24 cellular contexts compared by ENCODE assay signal in genomic region chr6:854405-855073, GRCh38.
DNase-seq lines count a peak whose midpoint lies in the region; ATAC-seq and TF ChIP-seq lines count a peak whose summit lies in the region.
"Had no signal": no experiment of that assay in that cellular context is flagged by ENCODE, and none has a peak within 500 bp of the region (broad histone marks: within the 10 kb centered on the region; RNA-seq: fewer than 3 reads in every experiment).

No MANE protein-coding gene starts in this region.

- H4K91ac ChIP-seq in IMR-90 (ENCODE audit: insufficient read depth, low read depth, low read length) = no peak overlapping the region

- H3K4me3 ChIP-seq in BJ (ENCODE audit: low read depth, low read length) (peak overlapping the region; percentile 9; the same call in 1 of the 2 replicates), IMR-90 (ENCODE audit: insufficient read depth, low read depth, low read length) (peak overlapping the region; percentile 26; the same call in 1 of the 2 replicates)
- H3K4me3 ChIP-seq in effector memory CD4-positive, alpha-beta T cell (ENCODE audit: insufficient read depth, low read depth, low read length, poor library complexity, severe bottlenecking) = no peak overlapping the region
- H3K4me3 ChIP-seq: dorsolateral prefrontal cortex, tibial nerve had no signal

- dilution Hi-C loops in IMR-90 (cut with HindIII; ENCODE audit: low sequenced_read_pairs, unreplicated experiment) = no loop called here

- TF ChIP-seq CTCF in BJ (IDR thresholded peaks at IDR 0.05; ENCODE audit: insufficient read depth, low read depth, low read length) (no peak), IMR-90 (conservative IDR thresholded peaks at IDR 0.05; ENCODE audit: low read depth, low read length) (no peak), nephron (IDR thresholded peaks at IDR 0.05; ENCODE audit: unreplicated experiment in 3 of 3) (no peak)

- no peak overlapping the region for H2BK15ac ChIP-seq in IMR-90 (ENCODE audit: low read depth, low read length)

- no peak overlapping the region for H2BK5ac ChIP-seq in IMR-90 (ENCODE audit: low read depth, low read length, poor library complexity, severe bottlenecking)

- H3K9me3 Mint-ChIP-seq in nephron = peaks cover 8% of the 10 kb centered on the region
- H3K9me3 Mint-ChIP-seq in activated naive CD4-positive, alpha-beta T cell treated with anti-CD3 and anti-CD28 coated beads for 36 hours = peaks cover 2% of the 10 kb centered on the region
- H3K9me3 Mint-ChIP-seq: activated naive CD8-positive, alpha-beta T cell treated with anti-CD3 and anti-CD28 coated beads, Interleukin-2, amount 10 ng/mL, durations not matched to agents 7 days and 5 days had no signal

- peaks cover 21% of the 10 kb centered on the region for H3K4me1 Mint-ChIP-seq in nephron
- H3K4me1 Mint-ChIP-seq in activated naive CD4-positive, alpha-beta T cell treated with anti-CD3 and anti-CD28 coated beads for 36 hours (ENCODE audit: low read depth) = no peaks in the 10 kb centered on the region
- H3K4me1 Mint-ChIP-seq: activated CD4-positive, alpha-beta T cell treated with anti-CD3 and anti-CD28 coated beads for 36 hours; activated naive CD8-positive, alpha-beta T cell treated with anti-CD3 and anti-CD28 coated beads, Interleukin-2, amount 10 ng/mL, durations not matched to agents 7 days and 5 days; activated T-helper 17 cell treated with anti-CD3 and anti-CD28 coated beads, Interleukin-2, amount 50 U/mL, for 72 hours; stimulated activated naive CD8-positive, alpha-beta T cell treated with anti-CD3 and anti-CD28 coated beads, Interleukin-15, amount 100 ng/mL, for 72 hours had no signal

- H2BK20ac ChIP-seq in IMR-90 (ENCODE audit: low read depth, low read length) = no peak overlapping the region

- no peak overlapping the region for H4K5ac ChIP-seq in IMR-90 (ENCODE audit: low read depth, low read length)

- H3K4me3 Mint-ChIP-seq in nephron = peak overlapping the region in 2 of 3 experiments; percentile 39 to 64
- no peak overlapping the region for H3K4me3 Mint-ChIP-seq in activated naive CD4-positive, alpha-beta T cell treated with anti-CD3 and anti-CD28 coated beads for 36 hours
- H3K4me3 Mint-ChIP-seq: activated CD4-positive, alpha-beta T cell treated with anti-CD3 and anti-CD28 coated beads for 36 hours; activated naive CD8-positive, alpha-beta T cell treated with anti-CD3 and anti-CD28 coated beads, Interleukin-2, amount 10 ng/mL, durations not matched to agents 7 days and 5 days; activated T-helper 17 cell treated with anti-CD3 and anti-CD28 coated beads, Interleukin-2, amount 50 U/mL, for 72 hours; stimulated activated naive CD8-positive, alpha-beta T cell treated with anti-CD3 and anti-CD28 coated beads, Interleukin-15, amount 100 ng/mL, for 72 hours had no signal

- H3K18ac ChIP-seq in IMR-90 (ENCODE audit: low read depth, low read length) = no peak overlapping the region

- 17% methylated on average over 3 of the region's 12 CpGs; no CpG with 5 or more reads in 1 of the 2 experiments for WGBS in IMR-90 (ENCODE audit: extremely low coverage in 2 of 2, insufficient read length in 1 of 2), 2 experiments

- H2AK9ac ChIP-seq in IMR-90 (replicated peaks; ENCODE audit: low read depth, low read length, poor library complexity) = no peak overlapping the region

- POLR2A ChIA-PET in BJ (lab: Charles Lee) (interaction anchor here (0.6 kb wide), 1 partner anchor 184 kb away, joined by 3 read pairs; no protein-coding TSS in a partner anchor), IMR-90 (lab: Charles Lee; ENCODE audit: unreplicated experiment) (no interaction called here)

- peak overlapping the region; percentile 71 for H3K4me2 ChIP-seq in IMR-90 (ENCODE audit: low read depth, low read length)

- no peak overlapping the region for H4K8ac ChIP-seq in IMR-90 (ENCODE audit: low read depth in 2 of 2, low read length in 2 of 2)

- DNase-seq in BJ (ENCODE audit: low read depth) (peak; percentile 13), IMR-90 (peak; percentile 37), epidermal melanocyte (ENCODE audit: insufficient read length, low spot score) (peak; percentile 31), hepatic stellate cell (ENCODE audit: low spot score) (no peak)
- no peak for DNase-seq in activated naive CD4-positive, alpha-beta T cell treated with anti-CD3 and anti-CD28 coated beads for 36 hours
- DNase-seq in effector memory CD4-positive, alpha-beta T cell = no peak
- DNase-seq: activated CD4-positive, alpha-beta T cell treated with anti-CD3 and anti-CD28 coated beads for 36 hours; activated naive CD8-positive, alpha-beta T cell treated with anti-CD3 and anti-CD28 coated beads, Interleukin-2, amount 10 ng/mL, durations not matched to agents 7 days and 5 days; COR-L47; dorsolateral prefrontal cortex; left cardiac atrium; NCI-H146; NCI-H2171; NCI-H526 treated with DMSO at 0.1 percent for 48 hours; stimulated activated CD4-positive, alpha-beta T cell treated with anti-CD3 and anti-CD28 coated beads, Interleukin-4, amount 100 ng/mL, for 4 hours; stimulated activated naive CD8-positive, alpha-beta T cell treated with anti-CD3 and anti-CD28 coated beads, Interleukin-15, amount 100 ng/mL, for 72 hours had no signal

- no peaks in the 10 kb centered on the region for H4K20me1 ChIP-seq in IMR-90 (ENCODE audit: insufficient read depth, low read length)

- H2AK5ac ChIP-seq in IMR-90 (ENCODE audit: low read depth, low read length) = no peak overlapping the region

- no peak overlapping the region for H2BK120ac ChIP-seq in IMR-90 (ENCODE audit: low read depth, low read length)

- no peaks in the 10 kb centered on the region for H3K9me1 ChIP-seq in IMR-90 (ENCODE audit: insufficient read depth, low read length)

- H3K9ac ChIP-seq in IMR-90 (ENCODE audit: low read depth, low read length) = no peak overlapping the region

- H3K36me3 Mint-ChIP-seq in nephron (ENCODE audit: low read depth) = no peaks in the 10 kb centered on the region
- no peaks in the 10 kb centered on the region for H3K36me3 Mint-ChIP-seq in activated naive CD4-positive, alpha-beta T cell treated with anti-CD3 and anti-CD28 coated beads for 36 hours (ENCODE audit: low read depth)
- H3K36me3 Mint-ChIP-seq: activated naive CD8-positive, alpha-beta T cell treated with anti-CD3 and anti-CD28 coated beads, Interleukin-2, amount 10 ng/mL, durations not matched to agents 7 days and 5 days had no signal

- in situ Hi-C loops in IMR-90 (cut with MboI; ENCODE audit: low sequenced_read_pairs) = no loop called here

- no peaks in the 10 kb centered on the region for H3K9me3 ChIP-seq in IMR-90 (ENCODE audit: control insufficient read depth, insufficient read depth, low read length)
- no peaks in the 10 kb centered on the region for H3K9me3 ChIP-seq in effector memory CD4-positive, alpha-beta T cell (ENCODE audit: control insufficient read depth, low read length)
- H3K9me3 ChIP-seq: neutrophil had no signal

- H3K36me3 ChIP-seq in BJ (ENCODE audit: control insufficient read depth, insufficient read depth, low read length) (no peaks in the 10 kb centered on the region), IMR-90 (ENCODE audit: control insufficient read depth, insufficient read depth, low read length) (no peaks in the 10 kb centered on the region)
- no peaks in the 10 kb centered on the region for H3K36me3 ChIP-seq in effector memory CD4-positive, alpha-beta T cell (ENCODE audit: control insufficient read depth, insufficient read depth, low read length)
- H3K36me3 ChIP-seq: neutrophil, tibial nerve had no signal

- H3K27me3 ChIP-seq in BJ (ENCODE audit: control insufficient read depth, insufficient read depth, low read length) (no peaks in the 10 kb centered on the region), IMR-90 (ENCODE audit: control insufficient read depth, insufficient read depth, low read length) (no peaks in the 10 kb centered on the region; the same call in 1 of the 2 replicates)
- no peaks in the 10 kb centered on the region for H3K27me3 ChIP-seq in effector memory CD4-positive, alpha-beta T cell (replicated peaks; ENCODE audit: control insufficient read depth, insufficient read depth, low read length, poor library complexity, severe bottlenecking)
- H3K27me3 ChIP-seq: tibial nerve had no signal

- H3K4ac ChIP-seq in IMR-90 (ENCODE audit: low read depth, low read length) = no peak overlapping the region

- ATAC-seq in IMR-90 (ENCODE audit: low read depth) (peak; percentile 78), GM19023 (IDR thresholded peaks at IDR 0.05; ENCODE audit: unreplicated experiment) (no peak)
- ATAC-seq: activated CD4-positive, alpha-beta T cell treated with anti-CD3 and anti-CD28 coated beads for 36 hours; activated T-helper 17 cell treated with anti-CD3 and anti-CD28 coated beads, Interleukin-2, amount 50 U/mL, for 72 hours; HCT116; HepG2; left cardiac atrium; stimulated activated naive CD8-positive, alpha-beta T cell treated with anti-CD3 and anti-CD28 coated beads, Interleukin-15, amount 100 ng/mL, for 72 hours had no signal

- H3K4me1 ChIP-seq in IMR-90 (ENCODE audit: control insufficient read depth, insufficient read depth, low read length) = peaks cover 4% of the 10 kb centered on the region; the same call in 1 of the 2 replicates
- H3K4me1 ChIP-seq in effector memory CD4-positive, alpha-beta T cell (ENCODE audit: control insufficient read depth, insufficient read depth, low read length, poor library complexity, severe bottlenecking) = no peaks in the 10 kb centered on the region
- H3K4me1 ChIP-seq: tibial nerve had no signal

- H3K23ac ChIP-seq in IMR-90 (ENCODE audit: low read depth, low read length) = no peak overlapping the region

- H2AFZ ChIP-seq in IMR-90 (replicated peaks; ENCODE audit: low read length, poor library complexity) = peak overlapping the region; percentile 57

- no TSS peak for BruUV-seq in IMR-90 (replicated peaks; lab: Mats Ljungman, UMichigan)

- CTCF ChIA-PET in BJ (lab: Yijun Ruan, JAX) = interaction anchor here (1.0 kb wide), 1 partner anchor 69 kb away, joined by 3 read pairs; no protein-coding TSS in a partner anchor
- CTCF ChIA-PET in IMR-90 (lab: Yijun Ruan, JAX) = interaction anchor here (0.6 kb wide), 1 partner anchor 58 kb away, joined by 3 read pairs; no protein-coding TSS in a partner anchor
- CTCF ChIA-PET in activated naive CD4-positive, alpha-beta T cell treated with anti-CD3 and anti-CD28 coated beads for 36 hours (lab: Charles Lee) = no interaction called here

- intact Hi-C loops in IMR-90 (cut with micrococcal nuclease) = no loop called here
- intact Hi-C loops in activated naive CD4-positive, alpha-beta T cell treated with anti-CD3 and anti-CD28 coated beads for 36 hours (cut with micrococcal nuclease) = no loop called here

- TF ChIP-seq RAD21 in IMR-90 (IDR thresholded peaks at IDR 0.05; ENCODE audit: low read length) = no peak

- no peak for TF ChIP-seq POLR2A in IMR-90 (IDR thresholded peaks at IDR 0.05; ENCODE audit: low read depth, low read length)

- H3K56ac ChIP-seq in IMR-90 (ENCODE audit: extremely low read depth, insufficient read depth, low read length) = no peak overlapping the region

- H3K27ac Mint-ChIP-seq in nephron = peak overlapping the region; percentile 46 to 87 (median 56)
- H3K27ac Mint-ChIP-seq in activated naive CD4-positive, alpha-beta T cell treated with anti-CD3 and anti-CD28 coated beads for 36 hours = no peak overlapping the region
- H3K27ac Mint-ChIP-seq: activated CD4-positive, alpha-beta T cell treated with anti-CD3 and anti-CD28 coated beads for 36 hours; activated naive CD8-positive, alpha-beta T cell treated with anti-CD3 and anti-CD28 coated beads, Interleukin-2, amount 10 ng/mL, durations not matched to agents 7 days and 5 days; activated T-helper 17 cell treated with anti-CD3 and anti-CD28 coated beads, Interleukin-2, amount 50 U/mL, for 72 hours; stimulated activated naive CD8-positive, alpha-beta T cell treated with anti-CD3 and anti-CD28 coated beads, Interleukin-15, amount 100 ng/mL, for 72 hours had no signal

- H3K79me1 ChIP-seq in IMR-90 (ENCODE audit: low read depth in 1 of 2, low read length in 2 of 2) = no peaks in the 10 kb centered on the region

- peaks cover 3% of the 10 kb centered on the region for H3K27me3 Mint-ChIP-seq in nephron (ENCODE audit: low read depth)
- H3K27me3 Mint-ChIP-seq in activated naive CD4-positive, alpha-beta T cell treated with anti-CD3 and anti-CD28 coated beads for 36 hours (ENCODE audit: low read depth) = peaks cover 4% of the 10 kb centered on the region

- H3K27ac ChIP-seq in IMR-90 (ENCODE audit: insufficient read depth, low read length) = no peak overlapping the region
- H3K27ac ChIP-seq in effector memory CD4-positive, alpha-beta T cell (ENCODE audit: insufficient read depth, low read length, poor library complexity, severe bottlenecking) = no peak overlapping the region
- H3K27ac ChIP-seq: dorsolateral prefrontal cortex, epithelial cell of prostate, neutrophil, tibial nerve had no signal

- no peak overlapping the region for H3K14ac ChIP-seq in IMR-90 (replicated peaks; ENCODE audit: low read depth, low read length)

Comparison
In these comparisons a context has a peak if more than half of its experiments do, and no peak if none do; other contexts are left out.
1. DNase-seq: peak in BJ (single experiment), IMR-90 (single experiment) and epidermal melanocyte (single experiment); none in activated naive CD4-positive, alpha-beta T cell treated with anti-CD3 and anti-CD28 coated beads for 36 hours (single experiment), hepatic stellate cell (single experiment) and effector memory CD4-positive, alpha-beta T cell (0 of 3).